In the genomic region with DNA sequence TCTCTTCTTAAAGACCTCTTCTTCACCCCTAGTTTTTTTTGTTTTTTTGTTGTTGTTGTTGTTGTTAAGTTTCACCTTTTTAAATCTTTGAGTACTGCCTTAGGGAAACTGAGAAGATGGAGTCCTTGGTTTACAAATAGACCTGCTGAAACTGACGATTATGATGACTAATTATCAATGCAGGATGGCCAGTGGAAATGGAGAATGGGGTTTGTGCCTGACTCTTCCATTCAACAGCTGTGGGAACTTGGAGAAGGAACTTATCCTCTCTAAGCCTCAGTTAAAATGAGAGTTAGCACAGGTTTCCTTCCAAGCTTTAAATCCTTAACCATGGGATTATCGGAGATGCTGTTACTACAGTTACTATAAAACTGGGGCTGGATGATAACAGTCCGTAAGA, we compare ENCODE assay signal across 18 cellular contexts.
DNase-seq lines count a peak whose midpoint lies in the region; ATAC-seq and TF ChIP-seq lines count a peak whose summit lies in the region.
"Had no signal": no experiment of that assay in that cellular context is flagged by ENCODE, and none has a peak within 500 bp of the region (broad histone marks: within the 10 kb centered on the region; RNA-seq: fewer than 3 reads in every experiment).

No MANE protein-coding gene starts in this region.

- no peaks in the 10 kb centered on the region for H3K27me3 ChIP-seq in upper lobe of right lung
- H3K27me3 ChIP-seq in body of pancreas, result no peaks in the 10 kb centered on the region
- H3K27me3 ChIP-seq: SJSA1 had no signal

- TF ChIP-seq CTCF in upper lobe of right lung (IDR thresholded peaks at IDR 0.05) (no peak), body of pancreas (IDR thresholded peaks at IDR 0.05) (no peak)

- H3K27ac ChIP-seq in upper lobe of right lung (no peak overlapping the region), body of pancreas (no peak overlapping the region)
- H3K27ac ChIP-seq: HL-60, SJSA1 had no signal

- H3K4me3 Mint-ChIP-seq in activated naive CD4-positive, alpha-beta T cell treated with anti-CD3 and anti-CD28 coated beads, Interleukin-2, amount 50 U/mL, for 24 hours, result no peak overlapping the region
- no peak overlapping the region for H3K4me3 Mint-ChIP-seq in memory B cell
- no peak overlapping the region for H3K4me3 Mint-ChIP-seq in stimulated activated effector memory CD8-positive, alpha-beta T cell treated with anti-CD3 and anti-CD28 coated beads, Interleukin-12 subunit alpha, Interleukin-12 subunit beta, amount 100 ng/mL, for 72 hours
- H3K4me3 Mint-ChIP-seq: CD14-positive monocyte, H9 had no signal

- ATAC-seq in activated naive CD4-positive, alpha-beta T cell treated with anti-CD3 and anti-CD28 coated beads, Interleukin-2, amount 50 U/mL, for 72 hours, result no peak
- ATAC-seq in memory B cell (ENCODE audit: low read depth) (no peak), upper lobe of right lung (no peak), body of pancreas (no peak), HG02759 (IDR thresholded peaks at IDR 0.05; ENCODE audit: unreplicated experiment) (no peak)
- no peak for ATAC-seq in stimulated activated effector memory CD8-positive, alpha-beta T cell treated with anti-CD3 and anti-CD28 coated beads, Interleukin-12 subunit alpha, Interleukin-12 subunit beta, amount 100 ng/mL, for 72 hours

- H3K27ac Mint-ChIP-seq in activated naive CD4-positive, alpha-beta T cell treated with anti-CD3 and anti-CD28 coated beads, Interleukin-2, amount 50 U/mL, for 24 hours, result peak overlapping the region; percentile 53
- no peak overlapping the region for H3K27ac Mint-ChIP-seq in activated naive CD4-positive, alpha-beta T cell treated with anti-CD3 and anti-CD28 coated beads, Interleukin-2, amount 50 U/mL, for 72 hours
- H3K27ac Mint-ChIP-seq in memory B cell, result peak overlapping the region; percentile 88
- H3K27ac Mint-ChIP-seq in stimulated activated effector memory CD8-positive, alpha-beta T cell treated with anti-CD3 and anti-CD28 coated beads, Interleukin-12 subunit alpha, Interleukin-12 subunit beta, amount 100 ng/mL, for 72 hours, result peak overlapping the region; percentile 23
- H3K27ac Mint-ChIP-seq: H9 had no signal

- H3K9me3 ChIP-seq in upper lobe of right lung, result no peaks in the 10 kb centered on the region
- H3K9me3 ChIP-seq in body of pancreas, result no peaks in the 10 kb centered on the region
- H3K9me3 ChIP-seq: SJSA1 had no signal

- H3K4me1 ChIP-seq in upper lobe of right lung (peaks cover 48% of the 10 kb centered on the region), body of pancreas (peaks cover 44% of the 10 kb centered on the region)

- no peaks in the 10 kb centered on the region for H3K27me3 Mint-ChIP-seq in activated naive CD4-positive, alpha-beta T cell treated with anti-CD3 and anti-CD28 coated beads, Interleukin-2, amount 50 U/mL, for 24 hours
- H3K27me3 Mint-ChIP-seq in memory B cell, result no peaks in the 10 kb centered on the region

- H3K4me3 ChIP-seq in upper lobe of right lung (no peak overlapping the region), body of pancreas (no peak overlapping the region)
- H3K4me3 ChIP-seq: SJSA1 had no signal

- no peaks in the 10 kb centered on the region for H3K36me3 Mint-ChIP-seq in activated naive CD4-positive, alpha-beta T cell treated with anti-CD3 and anti-CD28 coated beads, Interleukin-2, amount 50 U/mL, for 24 hours
- H3K36me3 Mint-ChIP-seq in activated naive CD4-positive, alpha-beta T cell treated with anti-CD3 and anti-CD28 coated beads, Interleukin-2, amount 50 U/mL, for 72 hours, result peaks cover 8 to 38% of the 10 kb centered on the region in 2 donors
- H3K36me3 Mint-ChIP-seq in memory B cell, result peaks cover 5% of the 10 kb centered on the region
- H3K36me3 Mint-ChIP-seq in stimulated activated effector memory CD8-positive, alpha-beta T cell treated with anti-CD3 and anti-CD28 coated beads, Interleukin-12 subunit alpha, Interleukin-12 subunit beta, amount 100 ng/mL, for 72 hours, result peaks cover 42% of the 10 kb centered on the region

- H3K36me3 ChIP-seq in upper lobe of right lung, result no peaks in the 10 kb centered on the region
- H3K36me3 ChIP-seq in body of pancreas (replicated peaks in 1 of 2; ENCODE audit: insufficient read depth in 1 of 2, low read depth in 2 of 2), result no peaks in the 10 kb centered on the region

- no peak for DNase-seq in activated naive CD4-positive, alpha-beta T cell treated with anti-CD3 and anti-CD28 coated beads, Interleukin-2, amount 50 U/mL, for 72 hours (ENCODE audit: low spot score in 2 of 2)
- DNase-seq in NCI-H82 (lab: John Stamatoyannopoulos, UW), result peak; percentile 94
- DNase-seq in memory B cell (ENCODE audit: low spot score in 2 of 2), result no peak
- DNase-seq in stimulated activated effector memory CD8-positive, alpha-beta T cell treated with anti-CD3 and anti-CD28 coated beads, Interleukin-12 subunit alpha, Interleukin-12 subunit beta, amount 100 ng/mL, for 72 hours (ENCODE audit: low spot score in 2 of 2), result no peak
- DNase-seq in upper lobe of right lung, result no peak
- no peak for DNase-seq in body of pancreas
- DNase-seq: H9; MV-4-11; NCI-H1417; NCI-H187 treated with DMSO at 0.1 percent for 48 hours; NCI-H526 treated with DMSO at 0.1 percent for 48 hours; NK-92 treated with Interleukin-12 subunit alpha and Interleukin-12 subunit beta, amount 100 ng/mL, for 24 hours; RPMI8226 had no signal

- intact Hi-C loops in upper lobe of right lung (cut with DNase I) (no loop called here), body of pancreas (cut with DNase I) (no loop called here)

- H3K4me1 Mint-ChIP-seq in activated naive CD4-positive, alpha-beta T cell treated with anti-CD3 and anti-CD28 coated beads, Interleukin-2, amount 50 U/mL, for 24 hours, result peaks cover 72% of the 10 kb centered on the region
- peaks cover 54% of the 10 kb centered on the region for H3K4me1 Mint-ChIP-seq in memory B cell
- peaks cover 68% of the 10 kb centered on the region for H3K4me1 Mint-ChIP-seq in stimulated activated effector memory CD8-positive, alpha-beta T cell treated with anti-CD3 and anti-CD28 coated beads, Interleukin-12 subunit alpha, Interleukin-12 subunit beta, amount 100 ng/mL, for 72 hours

- H3K9me3 Mint-ChIP-seq in activated naive CD4-positive, alpha-beta T cell treated with anti-CD3 and anti-CD28 coated beads, Interleukin-2, amount 50 U/mL, for 24 hours, result no peaks in the 10 kb centered on the region
- no peaks in the 10 kb centered on the region for H3K9me3 Mint-ChIP-seq in activated naive CD4-positive, alpha-beta T cell treated with anti-CD3 and anti-CD28 coated beads, Interleukin-2, amount 50 U/mL, for 72 hours
- no peaks in the 10 kb centered on the region for H3K9me3 Mint-ChIP-seq in memory B cell
- no peaks in the 10 kb centered on the region for H3K9me3 Mint-ChIP-seq in stimulated activated effector memory CD8-positive, alpha-beta T cell treated with anti-CD3 and anti-CD28 coated beads, Interleukin-12 subunit alpha, Interleukin-12 subunit beta, amount 100 ng/mL, for 72 hours
- H3K9me3 Mint-ChIP-seq: CD14-positive monocyte, H9 had no signal

- 84 to 89% methylated on average over 3 of the region's 3 CpGs for WGBS in body of pancreas, 2 donors

- TF ChIP-seq POLR2A in body of pancreas (IDR thresholded peaks at IDR 0.05), result no peak

Comparison
In these comparisons a context has a peak if more than half of its experiments do, and no peak if none do; other contexts are left out.
1. H3K27ac Mint-ChIP-seq: peak in activated naive CD4-positive, alpha-beta T cell treated with anti-CD3 and anti-CD28 coated beads, Interleukin-2, amount 50 U/mL, for 24 hours (single experiment), memory B cell (single experiment) and stimulated activated effector memory CD8-positive, alpha-beta T cell treated with anti-CD3 and anti-CD28 coated beads, Interleukin-12 subunit alpha, Interleukin-12 subunit beta, amount 100 ng/mL, for 72 hours (single experiment); none in activated naive CD4-positive, alpha-beta T cell treated with anti-CD3 and anti-CD28 coated beads, Interleukin-2, amount 50 U/mL, for 72 hours (0 of 2).